ENCODE assay signal across 32 cellular contexts in genomic region chr5:52202256-52202655, GRCh38.
"Had no signal": no experiment of that assay in that cellular context is flagged by ENCODE, and none has a peak within 500 bp of the region (broad histone marks: within the 10 kb centered on the region; RNA-seq: fewer than 3 reads in every experiment).

No MANE protein-coding gene starts in this region.

- H3K9ac ChIP-seq: KMS-11 had no signal

- DNase-seq: Karpas-422, Kasumi-1, KG1, MG63, MM.1S, MV-4-11, NCI-H1048, NCI-H1092, NCI-H1092 treated with DMSO at 0.1 percent for 48 hours, NCI-H1417, NCI-H1417 treated with DMSO at 0.1 percent for 48 hours, NCI-H1436, NCI-H1436 treated with DMSO at 0.1 percent for 48 hours, NCI-H146, NCI-H1694, NCI-H1694 treated with DMSO at 0.1 percent for 48 hours, NCI-H187, NCI-H187 treated with DMSO at 0.1 percent for 48 hours, NCI-H1930, NCI-H2029, NCI-H2029 treated with DMSO at 0.1 percent for 48 hours, NCI-H2081, NCI-H2081 treated with DMSO at 0.1 percent for 48 hours, NCI-H2107, NCI-H2171, NCI-H2171 treated with DMSO at 0.1 percent for 48 hours, NCI-H2227 treated with DMSO at 0.1 percent for 48 hours, NCI-H226, NCI-H345, NCI-H446, NCI-H446 treated with DMSO at 0.1 percent for 48 hours had no signal

- H3K27ac ChIP-seq: KMS-11 had no signal

- H3K4me2 ChIP-seq: KMS-11 had no signal

- H3K27me3 ChIP-seq: MG63 had no signal

- H3K4me3 ChIP-seq: MG63 had no signal

- H3K36me3 ChIP-seq: MG63 had no signal

- H3K9me3 ChIP-seq: MG63 had no signal
